ENCODE assay signal across 9 cellular contexts in genomic region chr6:3053231-3053508, GRCh38. TPM values are rescaled to one million over a fixed set of nuclear protein-coding genes. Genes with fewer than 3 reads are reported as not detected.
DNase-seq lines count a peak whose midpoint lies in the region; ATAC-seq and TF ChIP-seq lines count a peak whose summit lies in the region.
"Had no signal": no experiment of that assay in that cellular context is flagged by ENCODE, and none has a peak within 500 bp of the region (broad histone marks: within the 10 kb centered on the region; RNA-seq: fewer than 3 reads in every experiment).

No MANE protein-coding gene starts in this region.

- no peak for ATAC-seq in activated CD8-positive, alpha-beta T cell treated with anti-CD3 and anti-CD28 coated beads, Interleukin-2, amount 10 ng/mL, durations not matched to agents 7 days and 5 days
- ATAC-seq in GM19397 (IDR thresholded peaks at IDR 0.05; ENCODE audit: unreplicated experiment), result no peak

- no peak overlapping the region for H3K27ac ChIP-seq in iPS-18a (ENCODE audit: low read length)
- H3K27ac ChIP-seq in spleen, result peak overlapping the region in 6 of 8 donors; percentile 59 to 88 (median 74)

- DNase-seq in NCI-H526 treated with DMSO at 0.1 percent for 48 hours (lab: John Stamatoyannopoulos, UW) (peak; percentile 32), NCI-H526 (lab: John Stamatoyannopoulos, UW) (no peak), spleen (no peak), HFFc6 (no peak)
- no peak for DNase-seq in activated CD8-positive, alpha-beta T cell treated with anti-CD3 and anti-CD28 coated beads, Interleukin-2, amount 10 ng/mL, durations not matched to agents 7 days and 5 days
- no peak for DNase-seq in effector CD4-positive, alpha-beta T cell
- DNase-seq: NCI-H1105 treated with DMSO at 0.1 percent for 48 hours had no signal

- H3K36me3 Mint-ChIP-seq in activated CD8-positive, alpha-beta T cell treated with anti-CD3 and anti-CD28 coated beads, Interleukin-2, amount 10 ng/mL, durations not matched to agents 7 days and 5 days (ENCODE audit: low read depth), result no peaks in the 10 kb centered on the region
- no peaks in the 10 kb centered on the region for H3K36me3 Mint-ChIP-seq in HFFc6 (ENCODE audit: low read depth)

- 62 to 72% (median 65%) methylated on average over 11 of the region's 11 CpGs for WGBS in spleen, 5 donors

- peak overlapping the region; percentile 7 for H3K9ac ChIP-seq in iPS-18a (ENCODE audit: low read length)

- H3K36me3 ChIP-seq in iPS-18a (ENCODE audit: control insufficient read depth, low read depth, low read length), result no peaks in the 10 kb centered on the region
- no peaks in the 10 kb centered on the region for H3K36me3 ChIP-seq in spleen

- no peak for TF ChIP-seq POLR2A in spleen (IDR thresholded peaks at IDR 0.05)

- no peaks in the 10 kb centered on the region for H3K9me3 Mint-ChIP-seq in activated CD8-positive, alpha-beta T cell treated with anti-CD3 and anti-CD28 coated beads, Interleukin-2, amount 10 ng/mL, durations not matched to agents 7 days and 5 days (ENCODE audit: insufficient read depth)
- H3K9me3 Mint-ChIP-seq in HFFc6, result no peaks in the 10 kb centered on the region

- peak overlapping the region; percentile 75 for H3K4me3 Mint-ChIP-seq in activated CD8-positive, alpha-beta T cell treated with anti-CD3 and anti-CD28 coated beads, Interleukin-2, amount 10 ng/mL, durations not matched to agents 7 days and 5 days
- no peak overlapping the region for H3K4me3 Mint-ChIP-seq in HFFc6

- H3K4me1 ChIP-seq in iPS-18a (ENCODE audit: control insufficient read depth, low read depth, low read length), result peaks cover 16% of the 10 kb centered on the region
- peaks cover 0 to 37% (median 24%) of the 10 kb centered on the region in 6 donors for H3K4me1 ChIP-seq in spleen

- H3K9me3 ChIP-seq in iPS-18a (ENCODE audit: control insufficient read depth, low read depth, low read length) (no peaks in the 10 kb centered on the region), spleen (no peaks in the 10 kb centered on the region)

- CTCF ChIA-PET in activated CD8-positive, alpha-beta T cell treated with anti-CD3 and anti-CD28 coated beads, Interleukin-2, amount 10 ng/mL, durations not matched to agents 7 days and 5 days (lab: Charles Lee), result interaction anchor here (0.8 to 2.0 kb wide), 11 partner anchors 15 to 262 kb away, joined by 3 to 7 read pairs (median 5); partner anchors contain the start of genes NQO2 and RIPK1

- peak overlapping the region; percentile 72 for H3K27ac Mint-ChIP-seq in activated CD8-positive, alpha-beta T cell treated with anti-CD3 and anti-CD28 coated beads, Interleukin-2, amount 10 ng/mL, durations not matched to agents 7 days and 5 days
- H3K27ac Mint-ChIP-seq in HFFc6, result no peak overlapping the region

- H3K4me3 ChIP-seq in iPS-18a (ENCODE audit: low read length), result peak overlapping the region; percentile 61
- peak overlapping the region; percentile 8 to 71 (median 43) for H3K4me3 ChIP-seq in spleen

- peaks cover 17% of the 10 kb centered on the region for H3K27me3 Mint-ChIP-seq in activated CD8-positive, alpha-beta T cell treated with anti-CD3 and anti-CD28 coated beads, Interleukin-2, amount 10 ng/mL, durations not matched to agents 7 days and 5 days (ENCODE audit: low read depth)
- peaks cover 25% of the 10 kb centered on the region for H3K27me3 Mint-ChIP-seq in HFFc6 (ENCODE audit: insufficient read depth)

- POLR2A ChIA-PET in activated CD8-positive, alpha-beta T cell treated with anti-CD3 and anti-CD28 coated beads, Interleukin-2, amount 10 ng/mL, durations not matched to agents 7 days and 5 days (lab: Charles Lee), result interaction anchor here (0.7 to 1.8 kb wide), 10 partner anchors 10 to 256 kb away, joined by 3 to 15 read pairs (median 5); partner anchors contain the start of gene NQO2

- TF ChIP-seq CTCF in spleen (IDR thresholded peaks at IDR 0.05 in 8 of 11, conservative IDR thresholded peaks at IDR 0.05 in 3 of 11) (no peak), HFFc6 (IDR thresholded peaks at IDR 0.05) (no peak)

- intact Hi-C loops in spleen (cut with DNase I; ENCODE audit: low total_unique reads), result no loop called here

- H3K27me3 ChIP-seq in iPS-18a (ENCODE audit: control insufficient read depth, insufficient read depth, low read length) (peaks cover 5% of the 10 kb centered on the region), spleen (replicated peaks in 1 of 7) (peaks cover 0 to 8% (median 0%) of the 10 kb centered on the region in 7 donors)

- peaks cover 31% of the 10 kb centered on the region for H3K4me1 Mint-ChIP-seq in activated CD8-positive, alpha-beta T cell treated with anti-CD3 and anti-CD28 coated beads, Interleukin-2, amount 10 ng/mL, durations not matched to agents 7 days and 5 days (ENCODE audit: low read depth)
- peaks cover 32% of the 10 kb centered on the region for H3K4me1 Mint-ChIP-seq in HFFc6 (ENCODE audit: low read depth)

RNA-seq across cellular contexts. Expression of gene RIPK1, which starts 15.1 kb away (rescaled TPM):
- 10 to 100 TPM; 28.0 to 28.1 TPM for total RNA-seq in activated CD8-positive, alpha-beta T cell treated with anti-CD3 and anti-CD28 coated beads, Interleukin-2, amount 10 ng/mL, durations not matched to agents 7 days and 5 days
- 10 to 100 TPM; 24.7 to 37.1 (median 29.8) TPM for total RNA-seq in spleen
- 10 to 100 TPM in 2 of 3 donors, 1 to 10 TPM in 1; 8.7 to 14.5 (median 11.5) TPM for polyA plus RNA-seq in spleen
- 10 to 100 TPM; 19.9 to 24.9 (median 22.2) TPM for total RNA-seq in HFFc6 (2021; fragmentation: NEBNext Ultra II Directional; extraction: Animal tissue kit (Norgen Biotek cat#: 25700))

RNA-seq across cellular contexts. Expression of gene NQO2, which starts 53.5 kb away (rescaled TPM):
- total RNA-seq in activated CD8-positive, alpha-beta T cell treated with anti-CD3 and anti-CD28 coated beads, Interleukin-2, amount 10 ng/mL, durations not matched to agents 7 days and 5 days, result 10 to 100 TPM; 21.2 to 21.4 TPM
- 10 to 100 TPM; 21.3 to 55.1 (median 37.2) TPM for total RNA-seq in spleen
- 10 to 100 TPM; 16.3 to 26.0 (median 17.0) TPM for polyA plus RNA-seq in spleen
- total RNA-seq in HFFc6 (2021; fragmentation: NEBNext Ultra II Directional; extraction: Animal tissue kit (Norgen Biotek cat#: 25700)), result 10 to 100 TPM; 28.9 to 48.6 (median 43.6) TPM
